Comparison of ENCODE assay signal across 20 cellular contexts in the genomic region with DNA sequence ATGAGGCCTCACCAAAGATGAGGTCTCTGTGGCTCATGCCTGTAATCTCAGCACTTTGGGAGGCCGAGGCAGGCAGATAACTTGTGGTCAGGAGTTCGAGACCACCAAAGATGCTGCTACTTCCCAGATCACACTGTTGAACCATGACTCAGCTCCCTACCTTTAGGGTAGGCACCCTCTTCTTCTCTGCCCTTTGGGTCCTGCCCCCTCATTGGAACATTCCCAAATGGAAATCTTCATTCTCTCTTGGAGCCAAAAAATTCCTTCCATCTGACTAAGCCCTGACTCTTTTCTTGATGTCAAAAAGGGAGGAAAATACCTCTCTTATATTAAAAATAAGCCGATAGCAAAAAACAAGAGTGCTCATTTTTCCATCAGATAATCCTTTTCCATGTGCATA.
"Had no signal": no experiment of that assay in that cellular context is flagged by ENCODE, and none has a peak within 500 bp of the region (broad histone marks: within the 10 kb centered on the region; RNA-seq: fewer than 3 reads in every experiment).

No MANE protein-coding gene starts in this region.

- H3K36me3 ChIP-seq: ovary, sigmoid colon, stomach, thyroid gland had no signal

- ATAC-seq: left lobe of liver; natural killer cell; psoas muscle; right cardiac atrium; stimulated activated effector memory CD8-positive, alpha-beta T cell treated with anti-CD3 and anti-CD28 coated beads, Interleukin-12 subunit alpha, Interleukin-12 subunit beta, amount 100 ng/mL, for 72 hours had no signal

- H3K27me3 ChIP-seq: ovary, sigmoid colon, stomach, thyroid gland had no signal

- H3K4me1 ChIP-seq: psoas muscle, sigmoid colon, stomach, thyroid gland had no signal

- DNase-seq: dorsolateral prefrontal cortex; effector CD4-positive, alpha-beta T cell; head of caudate nucleus; kidney; natural killer cell; occipital lobe; ovary; psoas muscle; right cardiac atrium; sigmoid colon; stimulated activated CD4-positive, alpha-beta T cell treated with anti-CD3 and anti-CD28 coated beads, Interleukin-2, amount 100 ng/mL, for 24 hours; stimulated activated CD4-positive, alpha-beta T cell treated with anti-CD3 and anti-CD28 coated beads, Interleukin-4, amount 100 ng/mL, for 24 hours; stimulated activated naive CD4-positive, alpha-beta T cell treated with Interleukin-2 at 50 U/mL for 16 hours; stomach; thyroid gland; trophoblast cell had no signal

- H3K9me3 ChIP-seq: ovary, psoas muscle, sigmoid colon, stomach, thyroid gland had no signal

- FAIRE-seq: frontal cortex, kidney had no signal

- H3K4me3 ChIP-seq: dorsolateral prefrontal cortex, lung, ovary, psoas muscle, sigmoid colon, stomach, thyroid gland had no signal
